ENCODE assay signal across 28 cellular contexts in genomic region chr10:82411416-82411815, GRCh38.
"Had no signal": no experiment of that assay in that cellular context is flagged by ENCODE, and none has a peak within 500 bp of the region (broad histone marks: within the 10 kb centered on the region; RNA-seq: fewer than 3 reads in every experiment).

No MANE protein-coding gene starts in this region.

- H3K4me1 ChIP-seq: right lobe of liver, uterus had no signal

- H3K27me3 ChIP-seq: brain microvascular endothelial cell, right lobe of liver, uterus had no signal

- ATAC-seq: activated CD8-positive, alpha-beta T cell treated with anti-CD3 and anti-CD28 coated beads for 36 hours; activated T-cell treated with anti-CD3 and anti-CD28 coated beads, Interleukin-2, amount 50 U/mL, for 4 hours; activated T-helper 17 cell treated with anti-CD3 and anti-CD28 coated beads, Interleukin-2, amount 50 U/mL, for 72 hours; effector memory CD8-positive, alpha-beta T cell; left lobe of liver; mucosa of descending colon; natural killer cell treated with Interleukin-12 subunit alpha and Interleukin-12 subunit beta and Interleukin-15 and Interleukin-18, amount 100 ng/mL, for 72 hours; right lobe of liver; stimulated activated effector memory CD8-positive, alpha-beta T cell treated with anti-CD3 and anti-CD28 coated beads, Interleukin-12 subunit alpha, Interleukin-12 subunit beta, amount 100 ng/mL, for 72 hours; WTC11 had no signal

- H3K9me3 Mint-ChIP-seq: stimulated activated naive CD8-positive, alpha-beta T cell treated with anti-CD3 and anti-CD28 coated beads, Interleukin-15, Interleukin-2, amounts not matched to agents 100 ng/mL and 50 ng/mL, for 24 hours had no signal

- H3K4me1 Mint-ChIP-seq: activated naive CD4-positive, alpha-beta T cell treated with anti-CD3 and anti-CD28 coated beads, Interleukin-2, amount 50 U/mL, for 24 hours; activated T-helper 17 cell treated with anti-CD3 and anti-CD28 coated beads, Interleukin-2, amount 50 U/mL, for 72 hours; stimulated activated effector memory CD8-positive, alpha-beta T cell treated with anti-CD3 and anti-CD28 coated beads, Interleukin-12 subunit alpha, Interleukin-12 subunit beta, amount 100 ng/mL, for 72 hours had no signal

- H3K4me3 ChIP-seq: lung, mucosa of descending colon, right lobe of liver, skin epidermis, thoracic aorta, uterus had no signal

- H3K27ac Mint-ChIP-seq: activated CD8-positive, alpha-beta T cell treated with anti-CD3 and anti-CD28 coated beads for 36 hours; activated naive CD4-positive, alpha-beta T cell treated with anti-CD3 and anti-CD28 coated beads, Interleukin-2, amount 50 U/mL, for 24 hours; activated T-helper 17 cell treated with anti-CD3 and anti-CD28 coated beads, Interleukin-2, amount 50 U/mL, for 72 hours; effector memory CD8-positive, alpha-beta T cell; natural killer cell treated with Interleukin-12 subunit alpha and Interleukin-12 subunit beta and Interleukin-15 and Interleukin-18, amount 100 ng/mL, for 72 hours; stimulated activated effector memory CD8-positive, alpha-beta T cell treated with anti-CD3 and anti-CD28 coated beads, Interleukin-12 subunit alpha, Interleukin-12 subunit beta, amount 100 ng/mL, for 72 hours; stimulated activated naive CD8-positive, alpha-beta T cell treated with anti-CD3 and anti-CD28 coated beads, Interleukin-15, Interleukin-2, amounts not matched to agents 100 ng/mL and 50 ng/mL, for 24 hours; WTC11 had no signal

- DNase-seq: activated CD4-positive, alpha-beta T cell treated with anti-CD3 and anti-CD28 coated beads for 1 hour; activated CD4-positive, alpha-beta T cell treated with anti-CD3 and anti-CD28 coated beads, Interleukin-2, amount 50 U/mL, for 1 hour; activated CD8-positive, alpha-beta T cell treated with anti-CD3 and anti-CD28 coated beads for 36 hours; activated gamma-delta T cell treated with Interleukin-2 at 50 U/mL for 16 hours; activated T-cell treated with anti-CD3 and anti-CD28 coated beads, Interleukin-2, amount 50 U/mL, for 4 hours; aorta; brain microvascular endothelial cell; cortex of kidney; effector memory CD8-positive, alpha-beta T cell; erythroblast; head of caudate nucleus; mesendoderm; mucosa of descending colon; right lobe of liver; stimulated activated CD4-positive, alpha-beta T cell treated with anti-CD3 and anti-CD28 coated beads, Interleukin-4, amount 100 ng/mL, for 24 hours; T-helper 2 cell; trophoblast cell; uterus had no signal

- H3K9me3 ChIP-seq: mucosa of descending colon, right lobe of liver, thoracic aorta, uterus had no signal

- H3K27me3 Mint-ChIP-seq: activated CD8-positive, alpha-beta T cell treated with anti-CD3 and anti-CD28 coated beads for 36 hours; activated naive CD4-positive, alpha-beta T cell treated with anti-CD3 and anti-CD28 coated beads, Interleukin-2, amount 50 U/mL, for 24 hours; activated T-helper 17 cell treated with anti-CD3 and anti-CD28 coated beads, Interleukin-2, amount 50 U/mL, for 72 hours; effector memory CD8-positive, alpha-beta T cell; natural killer cell treated with Interleukin-12 subunit alpha and Interleukin-12 subunit beta and Interleukin-15 and Interleukin-18, amount 100 ng/mL, for 72 hours; stimulated activated naive CD8-positive, alpha-beta T cell treated with anti-CD3 and anti-CD28 coated beads, Interleukin-15, Interleukin-2, amounts not matched to agents 100 ng/mL and 50 ng/mL, for 24 hours had no signal

- H3K4me3 Mint-ChIP-seq: activated CD8-positive, alpha-beta T cell treated with anti-CD3 and anti-CD28 coated beads for 36 hours; activated naive CD4-positive, alpha-beta T cell treated with anti-CD3 and anti-CD28 coated beads, Interleukin-2, amount 50 U/mL, for 24 hours; activated T-cell treated with anti-CD3 and anti-CD28 coated beads, Interleukin-2, amount 50 U/mL, for 4 hours; activated T-helper 17 cell treated with anti-CD3 and anti-CD28 coated beads, Interleukin-2, amount 50 U/mL, for 72 hours; effector memory CD8-positive, alpha-beta T cell; natural killer cell treated with Interleukin-12 subunit alpha and Interleukin-12 subunit beta and Interleukin-15 and Interleukin-18, amount 100 ng/mL, for 72 hours; stimulated activated effector memory CD8-positive, alpha-beta T cell treated with anti-CD3 and anti-CD28 coated beads, Interleukin-12 subunit alpha, Interleukin-12 subunit beta, amount 100 ng/mL, for 72 hours; stimulated activated naive CD8-positive, alpha-beta T cell treated with anti-CD3 and anti-CD28 coated beads, Interleukin-15, Interleukin-2, amounts not matched to agents 100 ng/mL and 50 ng/mL, for 24 hours; WTC11 had no signal

- H3K36me3 ChIP-seq: brain microvascular endothelial cell, right lobe of liver, thoracic aorta, uterus had no signal

- H3K36me3 Mint-ChIP-seq: activated naive CD4-positive, alpha-beta T cell treated with anti-CD3 and anti-CD28 coated beads, Interleukin-2, amount 50 U/mL, for 24 hours; natural killer cell treated with Interleukin-12 subunit alpha and Interleukin-12 subunit beta and Interleukin-15 and Interleukin-18, amount 100 ng/mL, for 72 hours; stimulated activated effector memory CD8-positive, alpha-beta T cell treated with anti-CD3 and anti-CD28 coated beads, Interleukin-12 subunit alpha, Interleukin-12 subunit beta, amount 100 ng/mL, for 72 hours; WTC11 had no signal
